Comparison of ENCODE assay signal across 1 cellular context in the genomic region with DNA sequence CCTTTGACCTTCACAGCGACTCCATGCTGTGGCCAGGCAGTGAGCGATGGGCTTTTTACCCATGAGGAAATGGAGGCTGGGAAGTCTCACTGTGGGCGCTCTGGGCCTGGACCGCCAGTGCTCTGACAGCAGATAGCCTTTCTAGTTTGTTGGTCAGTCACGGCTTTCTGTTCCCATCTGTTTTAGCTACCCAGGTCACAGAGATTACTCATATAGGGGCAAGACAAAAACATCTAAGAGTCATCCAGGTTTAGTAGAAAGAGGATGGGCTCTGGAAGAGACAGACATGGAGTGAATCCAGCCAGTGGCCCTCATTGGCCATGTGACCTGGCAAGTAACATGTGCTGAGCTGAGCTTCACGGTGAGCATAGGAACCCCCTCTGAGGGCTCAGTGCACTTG.
TF ChIP-seq lines count a peak whose summit lies in the region.

No MANE protein-coding gene starts in this region.

TF ChIP-seq in WTC11, 78 proteins besides CTCF, POLR2A, EP300 and RAD21 (continued from another document):
- TF ChIP-seq, protein P1, sequence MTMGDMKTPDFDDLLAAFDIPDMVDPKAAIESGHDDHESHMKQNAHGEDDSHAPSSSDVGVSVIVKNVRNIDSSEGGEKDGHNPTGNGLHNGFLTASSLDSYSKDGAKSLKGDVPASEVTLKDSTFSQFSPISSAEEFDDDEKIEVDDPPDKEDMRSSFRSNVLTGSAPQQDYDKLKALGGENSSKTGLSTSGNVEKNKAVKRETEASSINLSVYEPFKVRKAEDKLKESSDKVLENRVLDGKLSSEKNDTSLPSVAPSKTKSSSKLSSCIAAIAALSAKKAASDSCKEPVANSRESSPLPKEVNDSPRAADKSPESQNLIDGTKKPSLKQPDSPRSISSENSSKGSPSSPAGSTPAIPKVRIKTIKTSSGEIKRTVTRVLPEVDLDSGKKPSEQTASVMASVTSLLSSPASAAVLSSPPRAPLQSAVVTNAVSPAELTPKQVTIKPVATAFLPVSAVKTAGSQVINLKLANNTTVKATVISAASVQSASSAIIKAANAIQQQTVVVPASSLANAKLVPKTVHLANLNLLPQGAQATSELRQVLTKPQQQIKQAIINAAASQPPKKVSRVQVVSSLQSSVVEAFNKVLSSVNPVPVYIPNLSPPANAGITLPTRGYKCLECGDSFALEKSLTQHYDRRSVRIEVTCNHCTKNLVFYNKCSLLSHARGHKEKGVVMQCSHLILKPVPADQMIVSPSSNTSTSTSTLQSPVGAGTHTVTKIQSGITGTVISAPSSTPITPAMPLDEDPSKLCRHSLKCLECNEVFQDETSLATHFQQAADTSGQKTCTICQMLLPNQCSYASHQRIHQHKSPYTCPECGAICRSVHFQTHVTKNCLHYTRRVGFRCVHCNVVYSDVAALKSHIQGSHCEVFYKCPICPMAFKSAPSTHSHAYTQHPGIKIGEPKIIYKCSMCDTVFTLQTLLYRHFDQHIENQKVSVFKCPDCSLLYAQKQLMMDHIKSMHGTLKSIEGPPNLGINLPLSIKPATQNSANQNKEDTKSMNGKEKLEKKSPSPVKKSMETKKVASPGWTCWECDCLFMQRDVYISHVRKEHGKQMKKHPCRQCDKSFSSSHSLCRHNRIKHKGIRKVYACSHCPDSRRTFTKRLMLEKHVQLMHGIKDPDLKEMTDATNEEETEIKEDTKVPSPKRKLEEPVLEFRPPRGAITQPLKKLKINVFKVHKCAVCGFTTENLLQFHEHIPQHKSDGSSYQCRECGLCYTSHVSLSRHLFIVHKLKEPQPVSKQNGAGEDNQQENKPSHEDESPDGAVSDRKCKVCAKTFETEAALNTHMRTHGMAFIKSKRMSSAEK (CRISPR knock-in tag; IDR thresholded peaks at IDR 0.05; ENCODE audit: borderline replicate concordance), result no peak
- no peak for TF ChIP-seq FOXK1 (CRISPR knock-in tag; IDR thresholded peaks at IDR 0.05)
